In the genomic region with DNA sequence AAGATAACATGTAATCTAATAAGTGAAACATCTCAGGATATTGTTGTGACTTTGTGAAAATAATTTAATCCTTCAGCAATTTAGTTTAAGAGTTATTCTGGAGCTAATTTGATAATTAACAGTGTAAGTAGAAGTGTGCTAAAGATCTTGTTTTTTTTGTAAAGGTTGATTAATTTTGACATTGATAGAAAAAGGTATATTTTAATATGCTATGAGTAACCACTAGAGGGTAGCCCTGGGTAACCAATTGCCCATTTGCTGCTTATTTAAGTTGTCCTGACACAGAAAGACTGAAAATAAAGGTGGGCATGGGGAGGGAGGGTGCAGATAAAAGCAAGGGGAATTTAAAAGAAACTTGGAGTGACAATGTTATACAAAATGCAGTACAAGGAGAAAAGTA, we compare ENCODE assay signal across 8 cellular contexts.
DNase-seq lines count a peak whose midpoint lies in the region; ATAC-seq, FAIRE-seq and TF ChIP-seq lines count a peak whose summit lies in the region.
"Not testable (repeated sequence)": the region's sequence is repeated elsewhere in the genome, so short reads cannot be mapped to it uniquely, and the experiment has no call there.

No MANE protein-coding gene starts in this region.

- BruUV-seq in A673 (replicated peaks; lab: Mats Ljungman, UMichigan): not testable (repeated sequence)

- peak; percentile 39; the same call in 1 of the 2 replicates for TF ChIP-seq CTCF in A673 (conservative IDR thresholded peaks at IDR 0.05; ENCODE audit: low read depth, low read length)
- TF ChIP-seq CTCF in GM06990 (IDR thresholded peaks at IDR 0.05; ENCODE audit: insufficient read depth, low read length, poor library complexity, severe bottlenecking): peak; percentile 13
- TF ChIP-seq CTCF in SU-DHL-6 (IDR thresholded peaks at IDR 0.05; ENCODE audit: insufficient read depth, low read length, poor library complexity, severe bottlenecking): peak; percentile 16
- TF ChIP-seq CTCF in cardiac muscle cell (IDR thresholded peaks at IDR 0.05; ENCODE audit: low read depth, low read length): peak; percentile 35
- peak; percentile 48 for TF ChIP-seq CTCF in neural progenitor cell (IDR thresholded peaks at IDR 0.05)

- H3K4me3 ChIP-seq in A673 (ENCODE audit: low read depth, low read length, poor library complexity, severe bottlenecking); GM06990 (replicated peaks; ENCODE audit: low read depth, low read length); SU-DHL-6 (ENCODE audit: insufficient read depth, low read length, poor library complexity, severe bottlenecking); cardiac muscle cell; neural progenitor cell: not testable (repeated sequence)

- H2AFZ ChIP-seq in SU-DHL-6 (ENCODE audit: low read depth, low read length, severe bottlenecking); neural progenitor cell (replicated peaks): not testable (repeated sequence)

- H3K27ac ChIP-seq in A673 (ENCODE audit: low read depth, low read length, poor library complexity, severe bottlenecking); SU-DHL-6 (ENCODE audit: low read depth, low read length); cardiac muscle cell; neural progenitor cell: not testable (repeated sequence)

- not testable (repeated sequence) for DNase-seq in A673 (ENCODE audit: low spot score); GM06990 (ENCODE audit: extremely low read depth, insufficient read length); neural progenitor cell (ENCODE audit: low spot score)
- DNase-seq in NAMALWA (ENCODE audit: low spot score) (peak; percentile 3), cardiac muscle cell (ENCODE audit: low read depth in 1 of 2, low spot score in 1 of 2) (peak in 1 of 2 donors; percentile 9)

- H3K27me3 ChIP-seq in A673 (replicated peaks; ENCODE audit: insufficient read depth, low read depth, low read length, poor library complexity); GM06990 (replicated peaks; ENCODE audit: control insufficient read depth, insufficient read depth, low read length); SU-DHL-6 (ENCODE audit: low read length); cardiac muscle cell; neural progenitor cell: not testable (repeated sequence)

- FAIRE-seq in colon (lab: Jason Lieb, UNC): peak; percentile 86

- not testable (repeated sequence) for H3K36me3 Mint-ChIP-seq in neural progenitor cell

- intact Hi-C loops in A673 (cut with micrococcal nuclease; ENCODE audit: unreplicated experiment): not testable (repeated sequence)

- not testable (repeated sequence) for H3K9me3 Mint-ChIP-seq in neural progenitor cell

- H3K9me3 ChIP-seq in A673 (ENCODE audit: low read depth, low read length, poor library complexity, severe bottlenecking); SU-DHL-6 (ENCODE audit: insufficient read depth, low read length); cardiac muscle cell (ENCODE audit: low read depth); neural progenitor cell (ENCODE audit: low read depth): not testable (repeated sequence)

- not testable (repeated sequence) for H3K4me2 ChIP-seq in SU-DHL-6 (ENCODE audit: low read depth, low read length, poor library complexity, severe bottlenecking); neural progenitor cell

- H3K4me1 Mint-ChIP-seq in neural progenitor cell: not testable (repeated sequence)

- H3K4me1 ChIP-seq in A673 (ENCODE audit: insufficient read depth, low read length, poor library complexity, severe bottlenecking); cardiac muscle cell (ENCODE audit: low read depth); neural progenitor cell: not testable (repeated sequence)

- H3K27ac Mint-ChIP-seq in neural progenitor cell: not testable (repeated sequence)

- H4K20me1 ChIP-seq in SU-DHL-6 (ENCODE audit: low read depth, low read length); neural progenitor cell (ENCODE audit: low read depth): not testable (repeated sequence)

- CTCF ChIA-PET in A673 (lab: Charles Lee): not testable (repeated sequence)

- H3K9ac ChIP-seq in SU-DHL-6 (ENCODE audit: low read length); neural progenitor cell: not testable (repeated sequence)

- not testable (repeated sequence) for H3K27me3 Mint-ChIP-seq in neural progenitor cell (ENCODE audit: insufficient read depth, low read depth)

- H3F3A ChIP-seq in SU-DHL-6 (ENCODE audit: insufficient read depth); neural progenitor cell (ENCODE audit: low read depth): not testable (repeated sequence)

- not testable (repeated sequence) for H3K36me3 ChIP-seq in A673 (ENCODE audit: insufficient read depth, low read length, poor library complexity, severe bottlenecking); GM06990 (ENCODE audit: control insufficient read depth, insufficient read depth, low read length); SU-DHL-6 (ENCODE audit: low read length); cardiac muscle cell; neural progenitor cell

- H3K79me2 ChIP-seq in SU-DHL-6 (ENCODE audit: insufficient read depth, low read length); neural progenitor cell (ENCODE audit: low read depth): not testable (repeated sequence)

- not testable (repeated sequence) for H3K4me3 Mint-ChIP-seq in neural progenitor cell

- POLR2A ChIA-PET in A673 (lab: Charles Lee; ENCODE audit: low non-redundant PET): not testable (repeated sequence)

- peak; percentile 39 for ATAC-seq in HG02798 (IDR thresholded peaks at IDR 0.05; ENCODE audit: poor library complexity, unreplicated experiment)

- H3K9me2 ChIP-seq in SU-DHL-6 (replicated peaks; ENCODE audit: insufficient read depth, low read length): not testable (repeated sequence)
